ENCODE assay signal across 9 cellular contexts in genomic region chr19:57171551-57172081, GRCh38. TPM values are rescaled to one million over a fixed set of nuclear protein-coding genes. Genes with fewer than 3 reads are reported as not detected.
DNase-seq lines count a peak whose midpoint lies in the region; ATAC-seq and TF ChIP-seq lines count a peak whose summit lies in the region.
"Had no signal": no experiment of that assay in that cellular context is flagged by ENCODE, and none has a peak within 500 bp of the region (broad histone marks: within the 10 kb centered on the region; RNA-seq: fewer than 3 reads in every experiment).

No MANE protein-coding gene starts in this region.

- no peak overlapping the region for H3K4ac ChIP-seq in mesenchymal stem cell (ENCODE audit: low read depth in 1 of 2, low read length in 2 of 2)

- DNase-seq in NCI-H82 (lab: John Stamatoyannopoulos, UW) (peak; percentile 42), NCI-H82 treated with DMSO at 0.1 percent for 48 hours (lab: John Stamatoyannopoulos, UW; ENCODE audit: unreplicated experiment) (no peak), ecto neural progenitor cell (ENCODE audit: low spot score) (peak; percentile 65), mesenchymal stem cell (peak; percentile 37), superior temporal gyrus (ENCODE audit: extremely low spot score) (peak; percentile 48), NCI-H226 (no peak)

- no peak overlapping the region for H4K91ac ChIP-seq in mesenchymal stem cell (ENCODE audit: low read length)

- no peak overlapping the region for H3K14ac ChIP-seq in mesenchymal stem cell (ENCODE audit: low read length in 2 of 2)

- no peak overlapping the region for H3K23ac ChIP-seq in mesenchymal stem cell (ENCODE audit: low read length in 2 of 2)

- ATAC-seq in HG03442 (IDR thresholded peaks at IDR 0.05; ENCODE audit: unreplicated experiment): no peak

- H2BK5ac ChIP-seq in mesenchymal stem cell (ENCODE audit: low read depth, low read length, poor library complexity, severe bottlenecking): no peak overlapping the region

- H3K27ac ChIP-seq in VCaP: peak overlapping the region; percentile 77
- H3K27ac ChIP-seq in mesenchymal stem cell (ENCODE audit: low read length, poor library complexity, severe bottlenecking): no peak overlapping the region
- H3K27ac ChIP-seq: C4-2B had no signal

- no peak overlapping the region for H2BK120ac ChIP-seq in mesenchymal stem cell (ENCODE audit: low read depth, low read length)

- H3K36me3 ChIP-seq in mesenchymal stem cell (ENCODE audit: control insufficient read depth in 1 of 2, insufficient read depth in 2 of 2, low read depth in 1 of 2, low read length in 2 of 2): no peaks in the 10 kb centered on the region

- H3K4me1 ChIP-seq in mesenchymal stem cell (ENCODE audit: control insufficient read depth, insufficient read depth, low read depth, low read length): peaks cover 2% of the 10 kb centered on the region

- no peak overlapping the region for H3K18ac ChIP-seq in mesenchymal stem cell (ENCODE audit: low read depth in 1 of 2, low read length in 2 of 2)

- H2AFZ ChIP-seq in mesenchymal stem cell (ENCODE audit: low read depth, low read length): peak overlapping the region; percentile 51

- no peak for TF ChIP-seq CTCF in VCaP (conservative IDR thresholded peaks at IDR 0.05)

- H3K9me3 ChIP-seq in mesenchymal stem cell (ENCODE audit: control insufficient read depth, low read length): peaks cover 13% of the 10 kb centered on the region

- H3K9ac ChIP-seq in mesenchymal stem cell (ENCODE audit: low read length): peak overlapping the region; percentile 57

- WGBS in mesenchymal stem cell: 26% methylated on average over 6 of the region's 42 CpGs

- H3K4me2 ChIP-seq in mesenchymal stem cell (ENCODE audit: low read length, poor library complexity, severe bottlenecking): peak overlapping the region; percentile 66

- H3K4me3 ChIP-seq in mesenchymal stem cell (ENCODE audit: insufficient read depth in 1 of 2, low read depth in 1 of 2, low read length in 2 of 2): peak overlapping the region; percentile 41 to 57

- H4K8ac ChIP-seq in mesenchymal stem cell (ENCODE audit: low read length): no peak overlapping the region

- H2AK5ac ChIP-seq in mesenchymal stem cell (ENCODE audit: low read length, severe bottlenecking): no peak overlapping the region

- no peak overlapping the region for H2BK12ac ChIP-seq in mesenchymal stem cell (ENCODE audit: low read length in 2 of 2)

- H3K79me1 ChIP-seq in mesenchymal stem cell (replicated peaks; ENCODE audit: low read length, poor library complexity, severe bottlenecking): no peaks in the 10 kb centered on the region

- H2BK15ac ChIP-seq in mesenchymal stem cell (ENCODE audit: low read depth, poor library complexity, severe bottlenecking): no peak overlapping the region

- H3K27me3 ChIP-seq in mesenchymal stem cell (ENCODE audit: control insufficient read depth in 1 of 2, insufficient read depth in 1 of 2, low read length in 2 of 2): no peaks in the 10 kb centered on the region

RNA-seq across cellular contexts. Expression of gene DUXA, which starts 4.3 kb away (rescaled TPM):
- polyA plus RNA-seq in mesenchymal stem cell (2013, experiment 1 of 2): not detected
- not detected for polyA plus RNA-seq in mesenchymal stem cell (2013, experiment 2 of 2)

RNA-seq across cellular contexts. Expression of gene ZNF264, which starts 19.7 kb away (rescaled TPM):
- 4.7 TPM for polyA plus RNA-seq in mesenchymal stem cell (2013, experiment 1 of 2)
- 5.2 TPM for polyA plus RNA-seq in mesenchymal stem cell (2013, experiment 2 of 2)

RNA-seq across cellular contexts. Expression of gene ZIM3, which starts 26.6 kb away (rescaled TPM):
- not detected for polyA plus RNA-seq in mesenchymal stem cell (2013, experiment 1 of 2)
- polyA plus RNA-seq in mesenchymal stem cell (2013, experiment 2 of 2): not detected

RNA-seq across cellular contexts. Expression of gene USP29, which starts 51.8 kb away (rescaled TPM):
- not detected for polyA plus RNA-seq in mesenchymal stem cell (2013, experiment 1 of 2)
- not detected for polyA plus RNA-seq in mesenchymal stem cell (2013, experiment 2 of 2)

RNA-seq across cellular contexts. Expression of gene AURKC, which starts 59.2 kb away (rescaled TPM):
- polyA plus RNA-seq in mesenchymal stem cell (2013, experiment 1 of 2): 0.32 TPM
- polyA plus RNA-seq in mesenchymal stem cell (2013, experiment 2 of 2): 0.42 TPM

Comparison
In these comparisons a context has a peak if more than half of its experiments do, and no peak if none do; other contexts are left out.
1. DNase-seq: peak in NCI-H82 (single experiment), ecto neural progenitor cell (single experiment), mesenchymal stem cell (single experiment) and superior temporal gyrus (single experiment); none in NCI-H82 treated with DMSO at 0.1 percent for 48 hours (single experiment) and NCI-H226 (single experiment).